11 cellular contexts compared by ENCODE assay signal in the genomic region with DNA sequence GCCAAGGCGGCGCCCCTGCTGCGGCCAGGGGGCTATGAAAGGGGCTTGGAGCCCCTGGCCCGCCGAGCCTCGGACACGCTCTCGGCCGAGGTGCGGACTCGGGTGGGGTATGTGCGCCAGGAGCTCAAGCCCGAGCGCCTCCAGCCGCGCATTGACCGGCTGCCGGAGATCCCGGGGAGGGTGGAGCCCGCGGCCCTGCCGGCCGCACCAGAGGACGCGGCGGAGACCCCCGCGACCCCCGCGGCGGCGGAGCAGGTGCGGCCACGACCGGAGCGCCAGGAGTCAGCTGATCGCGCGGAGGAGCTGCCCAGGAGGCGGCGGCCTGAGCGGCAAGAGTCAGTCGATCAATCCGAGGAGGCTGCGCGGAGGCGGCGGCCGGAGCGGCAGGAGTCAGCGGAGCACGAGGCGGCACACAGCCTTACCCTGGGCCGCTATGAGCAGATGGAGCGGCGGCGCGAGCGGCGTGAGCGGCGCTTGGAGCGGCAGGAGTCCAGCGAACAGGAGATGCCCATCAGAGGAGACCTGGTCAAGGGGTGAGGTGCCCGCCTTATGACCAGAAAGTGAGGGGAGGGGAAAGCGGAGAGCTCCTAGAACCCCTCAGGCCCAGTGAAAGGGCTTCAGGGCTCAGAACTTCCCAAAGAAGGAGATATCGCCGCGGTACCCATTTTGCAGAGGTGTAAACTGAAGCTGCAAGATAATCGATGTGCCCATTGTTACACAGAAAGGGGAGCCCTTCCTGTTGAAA. TPM values are rescaled to one million over a fixed set of nuclear protein-coding genes. Genes with fewer than 3 reads are reported as not detected.
DNase-seq lines count a peak whose midpoint lies in the region; ATAC-seq and TF ChIP-seq lines count a peak whose summit lies in the region.
"Had no signal": no experiment of that assay in that cellular context is flagged by ENCODE, and none has a peak within 500 bp of the region (broad histone marks: within the 10 kb centered on the region; RNA-seq: fewer than 3 reads in every experiment).

No MANE protein-coding gene starts in this region.

- POLR2A ChIA-PET in activated CD4-positive, alpha-beta T cell treated with anti-CD3 and anti-CD28 coated beads, Interleukin-2, amount 10 ng/mL, durations not matched to agents 7 days and 5 days (lab: Charles Lee), result interaction anchor here (0.6 kb wide), 1 partner anchor 75 kb away, joined by 3 read pairs; no protein-coding TSS in a partner anchor

- DNase-seq in AG08396 (ENCODE audit: low spot score), result peak; percentile 45
- no peak for DNase-seq in epithelial cell of proximal tubule (ENCODE audit: low read depth)
- no peak for DNase-seq in neuronal stem cell (ENCODE audit: low spot score)
- DNase-seq in activated CD4-positive, alpha-beta T cell treated with anti-CD3 and anti-CD28 coated beads, Interleukin-2, amount 10 ng/mL, durations not matched to agents 7 days and 5 days, result no peak
- no peak for DNase-seq in activated gamma-delta T cell treated with Interleukin-2 at 50 U/mL for 16 hours
- DNase-seq: activated T-cell treated with anti-CD3 and anti-CD28 coated beads, Interleukin-2, amount 50 U/mL, for 48 hours; NCI-H774; T1000 had no signal

- H3K9me3 ChIP-seq in HUES6 (ENCODE audit: control insufficient read depth, insufficient read depth, low read depth, low read length), result no peaks in the 10 kb centered on the region
- peaks cover 0 to 1% of the 10 kb centered on the region in 2 donors for H3K9me3 ChIP-seq in neuronal stem cell (replicated peaks in 1 of 2; ENCODE audit: control insufficient read depth in 2 of 2, insufficient read depth in 1 of 2, low read depth in 1 of 2, low read length in 2 of 2)

- no peak overlapping the region for H2BK15ac ChIP-seq in neuronal stem cell (ENCODE audit: low read length)

- H3K4ac ChIP-seq in neuronal stem cell (ENCODE audit: low read length), result no peak overlapping the region

- H2AK5ac ChIP-seq in neuronal stem cell (ENCODE audit: low read depth, low read length), result peak overlapping the region; percentile 4

- no peaks in the 10 kb centered on the region for H3K36me3 Mint-ChIP-seq in activated CD4-positive, alpha-beta T cell treated with anti-CD3 and anti-CD28 coated beads, Interleukin-2, amount 10 ng/mL, durations not matched to agents 7 days and 5 days (ENCODE audit: low read depth)

- peak overlapping the region; percentile 88 for H2AFZ ChIP-seq in neuronal stem cell (ENCODE audit: low read length)

- no peak overlapping the region for H4K8ac ChIP-seq in neuronal stem cell (ENCODE audit: low read depth, low read length)

- H3K18ac ChIP-seq in neuronal stem cell (ENCODE audit: low read length), result peak overlapping the region; percentile 84

- 0 out of 2 replicates have a peak, but pooled peaks cover 3% of the 10 kb centered on the region for H3K4me1 ChIP-seq in HUES6 (ENCODE audit: control insufficient read depth, insufficient read depth, low read length)
- H3K4me1 ChIP-seq in neuronal stem cell (ENCODE audit: control insufficient read depth in 2 of 2, insufficient read depth in 1 of 2, low read depth in 1 of 2, low read length in 2 of 2), result peaks cover 4 to 5% of the 10 kb centered on the region in 2 donors

- H3K9ac ChIP-seq in HUES6 (ENCODE audit: low read length), result no peak overlapping the region
- H3K9ac ChIP-seq in neuronal stem cell (ENCODE audit: low read depth, low read length, poor library complexity), result no peak overlapping the region

- peak overlapping the region; percentile 75 for H3K23ac ChIP-seq in neuronal stem cell (ENCODE audit: low read depth, low read length, poor library complexity)

- H2BK12ac ChIP-seq in neuronal stem cell (ENCODE audit: low read length), result peak overlapping the region; percentile 30

- H3K27ac Mint-ChIP-seq in activated CD4-positive, alpha-beta T cell treated with anti-CD3 and anti-CD28 coated beads, Interleukin-2, amount 10 ng/mL, durations not matched to agents 7 days and 5 days, result no peak overlapping the region

- peaks cover 4% of the 10 kb centered on the region for H3K79me1 ChIP-seq in neuronal stem cell (ENCODE audit: low read depth, low read length)

- H3K4me3 Mint-ChIP-seq in activated CD4-positive, alpha-beta T cell treated with anti-CD3 and anti-CD28 coated beads, Interleukin-2, amount 10 ng/mL, durations not matched to agents 7 days and 5 days, result no peak overlapping the region

- H2BK5ac ChIP-seq in neuronal stem cell (ENCODE audit: low read length), result no peak overlapping the region

- H3K27me3 ChIP-seq in HUES6 (ENCODE audit: control insufficient read depth, insufficient read depth, low read length) (peaks cover 70% of the 10 kb centered on the region), neuronal stem cell (ENCODE audit: control insufficient read depth in 3 of 3, insufficient read depth in 3 of 3, low read depth in 1 of 3, low read length in 3 of 3) (peaks cover 17 to 58% (median 48%) of the 10 kb centered on the region in 3 experiments)

- no peak for TF ChIP-seq CTCF in epithelial cell of proximal tubule (conservative IDR thresholded peaks at IDR 0.05; ENCODE audit: low read depth, low read length)

- H3K27ac ChIP-seq in HUES6 (ENCODE audit: low read depth, low read length), result no peak overlapping the region
- H3K27ac ChIP-seq in neuronal stem cell (replicated peaks; ENCODE audit: low read length), result no peak overlapping the region

- H4K91ac ChIP-seq in neuronal stem cell (ENCODE audit: low read depth, low read length, poor library complexity), result no peak overlapping the region

- peak overlapping the region; percentile 44 for H3K14ac ChIP-seq in neuronal stem cell (ENCODE audit: low read length)

- CTCF ChIA-PET in activated CD4-positive, alpha-beta T cell treated with anti-CD3 and anti-CD28 coated beads, Interleukin-2, amount 10 ng/mL, durations not matched to agents 7 days and 5 days (lab: Charles Lee), result interaction anchor here (0.6 to 1.7 kb wide), 4 partner anchors 27 to 419 kb away, joined by 3 to 4 read pairs (median 3); no protein-coding TSS in a partner anchor

- H3K4me2 ChIP-seq in neuronal stem cell (ENCODE audit: insufficient read depth, low read length, poor library complexity, severe bottlenecking), result peak overlapping the region; percentile 82

- peak overlapping the region; percentile 60 for H3K4me3 ChIP-seq in HUES6 (ENCODE audit: low read depth, low read length)
- peak overlapping the region; percentile 47 for H3K4me3 ChIP-seq in epithelial cell of proximal tubule (ENCODE audit: low read depth, low read length)
- peak overlapping the region; percentile 9 to 70 for H3K4me3 ChIP-seq in neuronal stem cell (ENCODE audit: low read length in 2 of 2)

- H3K9me3 Mint-ChIP-seq in activated CD4-positive, alpha-beta T cell treated with anti-CD3 and anti-CD28 coated beads, Interleukin-2, amount 10 ng/mL, durations not matched to agents 7 days and 5 days, result peaks cover 3% of the 10 kb centered on the region

- WGBS in neuronal stem cell (ENCODE audit: extremely low coverage in 2 of 2, insufficient read length in 2 of 2, insufficient replicate concordance in 1 of 2), 2 donors, result no CpG with 5 or more reads among the region's 70 CpGs

- H2BK120ac ChIP-seq in neuronal stem cell (ENCODE audit: low read depth, low read length), result no peak overlapping the region

- ATAC-seq in HG03571 (IDR thresholded peaks at IDR 0.05; ENCODE audit: unreplicated experiment) (no peak), HG03159 (IDR thresholded peaks at IDR 0.05; ENCODE audit: unreplicated experiment) (no peak)

- H3K36me3 ChIP-seq in HUES6 (ENCODE audit: control insufficient read depth, insufficient read depth, low read length) (no peaks in the 10 kb centered on the region), neuronal stem cell (replicated peaks in 1 of 2; ENCODE audit: control insufficient read depth in 2 of 2, insufficient read depth in 2 of 2, low read length in 2 of 2) (no peaks in the 10 kb centered on the region)

- H3K27me3 Mint-ChIP-seq in activated CD4-positive, alpha-beta T cell treated with anti-CD3 and anti-CD28 coated beads, Interleukin-2, amount 10 ng/mL, durations not matched to agents 7 days and 5 days, result peaks cover 42% of the 10 kb centered on the region

- peaks cover 15% of the 10 kb centered on the region for H3K4me1 Mint-ChIP-seq in activated CD4-positive, alpha-beta T cell treated with anti-CD3 and anti-CD28 coated beads, Interleukin-2, amount 10 ng/mL, durations not matched to agents 7 days and 5 days

RNA-seq across cellular contexts. Expression of a gene that starts 8.8 kb away (rescaled TPM):
- 108 and 113 TPM in 2 replicates for total RNA-seq in epithelial cell of proximal tubule
- polyA plus RNA-seq in neuronal stem cell (2013, experiment 1 of 2), result 71.5 TPM
- 74.4 TPM for polyA plus RNA-seq in neuronal stem cell (2013, experiment 2 of 2)
- 100 to 1,000 TPM; 147 to 158 TPM for total RNA-seq in activated CD4-positive, alpha-beta T cell treated with anti-CD3 and anti-CD28 coated beads, Interleukin-2, amount 10 ng/mL, durations not matched to agents 7 days and 5 days

RNA-seq across cellular contexts. Expression of a gene that starts 33.2 kb away (rescaled TPM):
- total RNA-seq in epithelial cell of proximal tubule, result 24.4 and 149 TPM in 2 replicates
- polyA plus RNA-seq in neuronal stem cell (2013, experiment 1 of 2), result 83.2 TPM
- 84.5 TPM for polyA plus RNA-seq in neuronal stem cell (2013, experiment 2 of 2)
- total RNA-seq in activated CD4-positive, alpha-beta T cell treated with anti-CD3 and anti-CD28 coated beads, Interleukin-2, amount 10 ng/mL, durations not matched to agents 7 days and 5 days, result 10 to 100 TPM; 71.3 to 75.7 TPM
